ENCODE assay signal across 29 cellular contexts in the genomic region with DNA sequence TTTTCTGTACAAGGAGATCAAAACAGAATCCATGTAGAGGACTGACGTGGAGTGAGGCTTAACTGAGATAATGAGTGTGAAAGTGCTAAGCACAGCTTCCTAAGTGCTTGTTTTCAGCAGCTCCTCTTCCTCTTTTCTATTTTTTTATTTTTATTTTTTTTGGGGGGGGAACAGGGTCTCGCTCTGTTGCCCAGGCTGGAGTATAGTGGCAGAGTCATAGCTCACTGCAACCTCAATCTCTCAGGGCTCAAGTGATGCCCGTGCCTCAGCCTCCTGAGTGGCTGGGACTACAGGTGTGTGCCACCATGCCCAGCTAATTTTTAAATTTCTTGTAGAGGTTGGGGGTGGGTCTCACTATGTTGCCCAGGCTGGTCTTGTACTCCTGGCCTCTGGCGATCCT. TPM values are rescaled to one million over a fixed set of nuclear protein-coding genes. Genes with fewer than 3 reads are reported as not detected.
"Had no signal": no experiment of that assay in that cellular context is flagged by ENCODE, and none has a peak within 500 bp of the region (broad histone marks: within the 10 kb centered on the region; RNA-seq: fewer than 3 reads in every experiment).

No MANE protein-coding gene starts in this region.

- DNase-seq: activated CD4-positive, alpha-beta memory T cell treated with anti-CD3 and anti-CD28 coated beads, Interleukin-2, amount 10 ng/mL, durations not matched to agents 7 days and 5 days; activated CD4-positive, alpha-beta T cell treated with anti-CD3 and anti-CD28 coated beads for 1 hour; activated CD4-positive, alpha-beta T cell treated with anti-CD3 and anti-CD28 coated beads for 48 hours; activated CD4-positive, CD25-positive, alpha-beta regulatory T cell; activated CD8-positive, alpha-beta memory T cell treated with anti-CD3 and anti-CD28 coated beads for 24 hours; activated CD8-positive, alpha-beta memory T cell treated with anti-CD3 and anti-CD28 coated beads, Interleukin-2, amount 10 ng/mL, durations not matched to agents 7 days and 5 days; activated CD8-positive, alpha-beta memory T cell treated with anti-CD3 and anti-CD28 coated beads, Interleukin-2, amount 50 U/mL, for 48 hours; activated effector memory CD4-positive, alpha-beta T cell treated with Interleukin-2 at 50 U/mL for 16 hours; activated naive CD4-positive, alpha-beta T cell treated with anti-CD3 and anti-CD28 coated beads, Interleukin-2, amount 10 ng/mL, durations not matched to agents 7 days and 5 days; activated naive CD8-positive, alpha-beta T cell treated with anti-CD3 and anti-CD28 coated beads, Interleukin-2, amount 50 U/mL, for 24 hours; activated T-cell treated with anti-CD3 and anti-CD28 coated beads, Interleukin-2, amount 50 U/mL, for 48 hours; anterior cingulate cortex; brain microvascular endothelial cell; central memory CD4-positive, alpha-beta T cell; NCI-H1092; NCI-H1436 treated with DMSO at 0.1 percent for 48 hours; NCI-H1694 treated with DMSO at 0.1 percent for 48 hours; NCI-H2029; NCI-H345; NCI-H524 treated with DMSO at 0.1 percent for 48 hours; PC-9; Right ventricle myocardium superior; SW 1271; T-helper 1 cell; T-helper 2 cell; T-helper 9 cell had no signal

- H3K36me3 ChIP-seq: brain microvascular endothelial cell had no signal

- H3K9me3 Mint-ChIP-seq: activated CD4-positive, alpha-beta memory T cell treated with anti-CD3 and anti-CD28 coated beads, Interleukin-2, amount 10 ng/mL, durations not matched to agents 7 days and 5 days; activated naive CD4-positive, alpha-beta T cell treated with anti-CD3 and anti-CD28 coated beads, Interleukin-2, amount 10 ng/mL, durations not matched to agents 7 days and 5 days; activated naive CD8-positive, alpha-beta T cell treated with anti-CD3 and anti-CD28 coated beads, Interleukin-2, amount 50 U/mL, for 24 hours had no signal

- H3K27ac Mint-ChIP-seq: activated CD4-positive, alpha-beta memory T cell treated with anti-CD3 and anti-CD28 coated beads, Interleukin-2, amount 10 ng/mL, durations not matched to agents 7 days and 5 days; activated CD8-positive, alpha-beta memory T cell treated with anti-CD3 and anti-CD28 coated beads, Interleukin-2, amount 10 ng/mL, durations not matched to agents 7 days and 5 days; activated naive CD4-positive, alpha-beta T cell treated with anti-CD3 and anti-CD28 coated beads, Interleukin-2, amount 10 ng/mL, durations not matched to agents 7 days and 5 days; activated naive CD8-positive, alpha-beta T cell; activated naive CD8-positive, alpha-beta T cell treated with anti-CD3 and anti-CD28 coated beads, Interleukin-2, amount 50 U/mL, for 24 hours had no signal

- H3K4me3 Mint-ChIP-seq: activated CD4-positive, alpha-beta memory T cell treated with anti-CD3 and anti-CD28 coated beads, Interleukin-2, amount 10 ng/mL, durations not matched to agents 7 days and 5 days; activated CD8-positive, alpha-beta memory T cell treated with anti-CD3 and anti-CD28 coated beads, Interleukin-2, amount 10 ng/mL, durations not matched to agents 7 days and 5 days; activated naive CD4-positive, alpha-beta T cell treated with anti-CD3 and anti-CD28 coated beads, Interleukin-2, amount 10 ng/mL, durations not matched to agents 7 days and 5 days; activated naive CD8-positive, alpha-beta T cell; activated naive CD8-positive, alpha-beta T cell treated with anti-CD3 and anti-CD28 coated beads, Interleukin-2, amount 50 U/mL, for 24 hours had no signal

- H3K27me3 Mint-ChIP-seq: activated naive CD8-positive, alpha-beta T cell had no signal

- ATAC-seq: activated CD8-positive, alpha-beta memory T cell treated with anti-CD3 and anti-CD28 coated beads, Interleukin-2, amount 10 ng/mL, durations not matched to agents 7 days and 5 days; activated naive CD8-positive, alpha-beta T cell treated with anti-CD3 and anti-CD28 coated beads, Interleukin-2, amount 50 U/mL, for 24 hours had no signal

- H2AFZ ChIP-seq: PC-9 had no signal

- H3K27ac ChIP-seq: brain microvascular endothelial cell, PC-9, VCaP had no signal

- H3K27me3 ChIP-seq: brain microvascular endothelial cell had no signal

- H3K4me3 ChIP-seq: PC-9 had no signal

- H3K36me3 Mint-ChIP-seq: activated CD8-positive, alpha-beta memory T cell treated with anti-CD3 and anti-CD28 coated beads, Interleukin-2, amount 10 ng/mL, durations not matched to agents 7 days and 5 days; activated naive CD4-positive, alpha-beta T cell treated with anti-CD3 and anti-CD28 coated beads, Interleukin-2, amount 10 ng/mL, durations not matched to agents 7 days and 5 days; activated naive CD8-positive, alpha-beta T cell had no signal

- H3K4me2 ChIP-seq: PC-9 had no signal

RNA-seq across cellular contexts. Expression of a gene that starts 36.1 kb away (rescaled TPM):
- total RNA-seq: cerebellum had no signal
